26 cellular contexts compared by ENCODE assay signal in the genomic region with DNA sequence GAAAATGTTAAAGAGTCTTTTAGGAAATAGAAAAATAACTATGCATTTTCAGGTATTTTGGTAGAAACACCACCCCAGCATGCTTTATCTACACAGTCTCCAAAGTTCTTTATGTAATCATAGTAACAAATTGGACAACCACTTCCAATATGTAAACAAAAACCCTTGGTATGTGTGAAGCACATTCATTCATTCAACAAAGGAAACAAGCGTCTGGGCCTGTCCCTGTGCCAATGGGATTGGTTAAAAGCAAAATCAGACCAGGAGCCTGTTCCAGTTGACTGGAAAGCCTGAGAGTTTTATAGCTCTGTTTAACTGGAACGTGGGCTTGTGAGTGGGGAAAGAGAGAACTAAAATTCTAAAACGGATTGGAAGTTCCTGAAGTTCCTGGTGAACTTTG. TPM values are rescaled to one million over a fixed set of nuclear protein-coding genes. Genes with fewer than 3 reads are reported as not detected.
"Had no signal": no experiment of that assay in that cellular context is flagged by ENCODE, and none has a peak within 500 bp of the region (broad histone marks: within the 10 kb centered on the region; RNA-seq: fewer than 3 reads in every experiment).

No MANE protein-coding gene starts in this region.

- H3K36me3 ChIP-seq: cardiac muscle cell, Peyer's patch, SJSA1 had no signal

- H3K27ac ChIP-seq: cardiac muscle cell, Peyer's patch, SJSA1 had no signal

- H3K9ac ChIP-seq: SK-N-SH had no signal

- DNase-seq: activated CD4-positive, alpha-beta memory T cell treated with anti-CD3 and anti-CD28 coated beads for 36 hours; activated CD4-positive, alpha-beta T cell treated with anti-CD3 and anti-CD28 coated beads for 36 hours; activated CD4-positive, alpha-beta T cell treated with anti-CD3 and anti-CD28 coated beads, Interleukin-2, amount 10 ng/mL, durations not matched to agents 7 days and 5 days; activated CD8-positive, alpha-beta memory T cell treated with anti-CD3 and anti-CD28 coated beads for 24 hours; activated CD8-positive, alpha-beta memory T cell treated with anti-CD3 and anti-CD28 coated beads, Interleukin-2, amount 10 ng/mL, durations not matched to agents 7 days and 5 days; activated CD8-positive, alpha-beta memory T cell treated with anti-CD3 and anti-CD28 coated beads, Interleukin-2, amount 50 U/mL, for 48 hours; activated effector memory CD4-positive, alpha-beta T cell treated with Interleukin-2 at 50 U/mL for 16 hours; activated naive CD4-positive, alpha-beta T cell treated with anti-CD3 and anti-CD28 coated beads, Interleukin-2, amount 10 ng/mL, durations not matched to agents 7 days and 5 days; activated naive CD8-positive, alpha-beta T cell treated with anti-CD3 and anti-CD28 coated beads, Interleukin-2, amount 50 U/mL, for 24 hours; activated T-cell treated with anti-CD3 and anti-CD28 coated beads, Interleukin-2, amount 50 U/mL, for 48 hours; anterior cingulate cortex; NCI-H1105; NCI-H1417 treated with DMSO at 0.1 percent for 48 hours; NCI-H187 treated with DMSO at 0.1 percent for 48 hours; NCI-H2081; NCI-H345; NCI-H524 treated with DMSO at 0.1 percent for 48 hours; NK-92 treated with Interleukin-12 subunit alpha and Interleukin-12 subunit beta, amount 100 ng/mL, for 24 hours; PC-3; Peyer's patch; RPMI8226; SHP77 treated with DMSO at 0.1 percent for 48 hours; SK-N-SH had no signal

- H3K4me3 ChIP-seq: cardiac muscle cell, K562, Peyer's patch, SJSA1 had no signal

- H3K4me2 ChIP-seq: SK-N-SH had no signal

- H3K27me3 ChIP-seq: Peyer's patch, SJSA1 had no signal

- H3K9me3 ChIP-seq: Peyer's patch, SJSA1, SK-N-SH had no signal

RNA-seq across cellular contexts. Expression of a gene that starts 41.3 kb away (rescaled TPM):
- total RNA-seq: activated CD4-positive, alpha-beta memory T cell treated with anti-CD3 and anti-CD28 coated beads for 36 hours; activated CD4-positive, alpha-beta T cell treated with anti-CD3 and anti-CD28 coated beads for 36 hours; activated CD4-positive, alpha-beta T cell treated with anti-CD3 and anti-CD28 coated beads, Interleukin-2, amount 10 ng/mL, durations not matched to agents 7 days and 5 days; activated CD8-positive, alpha-beta memory T cell treated with anti-CD3 and anti-CD28 coated beads, Interleukin-2, amount 10 ng/mL, durations not matched to agents 7 days and 5 days had no signal
